In genomic region chr13:25971499-25972145, GRCh38 we compare ENCODE assay signal across 10 cellular contexts.
A peak's percentile ranks its signal among the peaks of the same experiment; 100 is the strongest.
DNase-seq lines count a peak whose midpoint lies in the region; ATAC-seq and TF ChIP-seq lines count a peak whose summit lies in the region.
"Had no signal": no experiment of that assay in that cellular context is flagged by ENCODE, and none has a peak within 500 bp of the region (broad histone marks: within the 10 kb centered on the region; RNA-seq: fewer than 3 reads in every experiment).

No MANE protein-coding gene starts in this region.

- H3K27ac Mint-ChIP-seq in activated T-helper 2 cell treated with anti-CD3 and anti-CD28 coated beads, Interferon-gamma antibody, Interleukin-2, Interleukin-4, amounts not matched to agents 10 μg/mL and 5 μg/mL and 100 μg/mL, durations not matched to agents 14 hours and 24 hours and 36 hours, result no peak overlapping the region
- peak overlapping the region in 1 of 2 donors; percentile 39 for H3K27ac Mint-ChIP-seq in natural killer cell

- no peaks in the 10 kb centered on the region for H3K9me3 Mint-ChIP-seq in activated T-helper 2 cell treated with anti-CD3 and anti-CD28 coated beads, Interferon-gamma antibody, Interleukin-2, Interleukin-4, amounts not matched to agents 10 μg/mL and 5 μg/mL and 100 μg/mL, durations not matched to agents 14 hours and 24 hours and 36 hours
- H3K9me3 Mint-ChIP-seq in natural killer cell, result no peaks in the 10 kb centered on the region

- H3K27me3 ChIP-seq in H7 (ENCODE audit: control insufficient read depth, insufficient read depth, low read length) (no peaks in the 10 kb centered on the region), left lung (peaks cover 0 to 12% of the 10 kb centered on the region in 2 donors)

- no peak overlapping the region for H3K4me3 Mint-ChIP-seq in activated T-helper 2 cell treated with anti-CD3 and anti-CD28 coated beads, Interferon-gamma antibody, Interleukin-2, Interleukin-4, amounts not matched to agents 10 μg/mL and 5 μg/mL and 100 μg/mL, durations not matched to agents 14 hours and 24 hours and 36 hours (ENCODE audit: low read depth)
- no peak overlapping the region for H3K4me3 Mint-ChIP-seq in natural killer cell

- H3K4me3 ChIP-seq in H7 (ENCODE audit: insufficient read depth, low read depth, low read length) (no peak overlapping the region), left lung (no peak overlapping the region)

- no peaks in the 10 kb centered on the region for H3K36me3 ChIP-seq in H7 (replicated peaks; ENCODE audit: control insufficient read depth, insufficient read depth, low read length)
- H3K36me3 ChIP-seq in left lung, result no peaks in the 10 kb centered on the region

- H3K9me3 ChIP-seq in left lung, result no peaks in the 10 kb centered on the region

- no peak for TF ChIP-seq CTCF in natural killer cell (IDR thresholded peaks at IDR 0.05)
- TF ChIP-seq CTCF in left lung (IDR thresholded peaks at IDR 0.05), result no peak

- H3K27ac ChIP-seq in left lung, result no peak overlapping the region

- ATAC-seq in natural killer cell (peak; percentile 70 to 91 (median 72)), left lung (no peak), HG02610 (IDR thresholded peaks at IDR 0.05; ENCODE audit: unreplicated experiment) (no peak), GM19351 (IDR thresholded peaks at IDR 0.05; ENCODE audit: unreplicated experiment) (no peak)
- ATAC-seq: HCT116 had no signal

- DNase-seq in H7 (peak; percentile 51), NCI-H748 (lab: John Stamatoyannopoulos, UW; ENCODE audit: unreplicated experiment) (peak; percentile 70), natural killer cell (no peak), left lung (no peak)
- peak; percentile 31 for DNase-seq in activated T-helper 2 cell treated with anti-CD3 and anti-CD28 coated beads, Interferon-gamma antibody, Interleukin-2, Interleukin-4, amounts not matched to agents 10 μg/mL and 5 μg/mL and 100 μg/mL, durations not matched to agents 14 hours and 24 hours and 36 hours (ENCODE audit: low spot score)
- DNase-seq: NCI-H1105 treated with DMSO at 0.1 percent for 48 hours; stimulated activated CD4-positive, alpha-beta T cell treated with anti-CD3 and anti-CD28 coated beads, Interleukin-12 subunit alpha, Interleukin-12 subunit beta, amount 100 ng/mL, for 4 hours had no signal

- peaks cover 33% of the 10 kb centered on the region for H3K4me1 Mint-ChIP-seq in activated T-helper 2 cell treated with anti-CD3 and anti-CD28 coated beads, Interferon-gamma antibody, Interleukin-2, Interleukin-4, amounts not matched to agents 10 μg/mL and 5 μg/mL and 100 μg/mL, durations not matched to agents 14 hours and 24 hours and 36 hours (ENCODE audit: low read depth)
- H3K4me1 Mint-ChIP-seq in natural killer cell, result peaks cover 5 to 7% of the 10 kb centered on the region in 2 donors

- intact Hi-C loops in activated T-helper 2 cell treated with anti-CD3 and anti-CD28 coated beads, Interferon-gamma antibody, Interleukin-2, Interleukin-4, amounts not matched to agents 10 μg/mL and 5 μg/mL and 100 μg/mL, durations not matched to agents 14 hours and 24 hours and 36 hours (cut with micrococcal nuclease), result loop anchor here (5.0 kb wide), 1 partner anchor 64 kb away; no protein-coding TSS in a partner anchor
- intact Hi-C loops in natural killer cell (cut with micrococcal nuclease), result no loop called here
- intact Hi-C loops in left lung (cut with DNase I), result no loop called here

- H3K4me1 ChIP-seq in left lung, result no peaks in the 10 kb centered on the region

- no peaks in the 10 kb centered on the region for H3K36me3 Mint-ChIP-seq in activated T-helper 2 cell treated with anti-CD3 and anti-CD28 coated beads, Interferon-gamma antibody, Interleukin-2, Interleukin-4, amounts not matched to agents 10 μg/mL and 5 μg/mL and 100 μg/mL, durations not matched to agents 14 hours and 24 hours and 36 hours (ENCODE audit: low read depth)
- H3K36me3 Mint-ChIP-seq in natural killer cell, result no peaks in the 10 kb centered on the region

- H3K27me3 Mint-ChIP-seq in activated T-helper 2 cell treated with anti-CD3 and anti-CD28 coated beads, Interferon-gamma antibody, Interleukin-2, Interleukin-4, amounts not matched to agents 10 μg/mL and 5 μg/mL and 100 μg/mL, durations not matched to agents 14 hours and 24 hours and 36 hours (ENCODE audit: low read depth), result no peaks in the 10 kb centered on the region
- H3K27me3 Mint-ChIP-seq in natural killer cell (ENCODE audit: low read depth in 2 of 2), result peaks cover 0 to 9% of the 10 kb centered on the region in 2 donors

Comparison
In these comparisons a context has a peak if more than half of its experiments do, and no peak if none do; other contexts are left out.
1. DNase-seq: peak in H7 (single experiment), NCI-H748 (single experiment) and activated T-helper 2 cell treated with anti-CD3 and anti-CD28 coated beads, Interferon-gamma antibody, Interleukin-2, Interleukin-4, amounts not matched to agents 10 μg/mL and 5 μg/mL and 100 μg/mL, durations not matched to agents 14 hours and 24 hours and 36 hours (single experiment); none in natural killer cell (single experiment) and left lung (0 of 2).
2. ATAC-seq: peak in natural killer cell (3 of 3); none in left lung (single experiment), HG02610 (single experiment) and GM19351 (single experiment).